ENCODE assay signal across 20 cellular contexts in genomic region chr6:2913621-2914317, GRCh38. TPM values are rescaled to one million over a fixed set of nuclear protein-coding genes. Genes with fewer than 3 reads are reported as not detected.
DNase-seq lines count a peak whose midpoint lies in the region; TF ChIP-seq lines count a peak whose summit lies in the region.
"Had no signal": no experiment of that assay in that cellular context is flagged by ENCODE, and none has a peak within 500 bp of the region (broad histone marks: within the 10 kb centered on the region; RNA-seq: fewer than 3 reads in every experiment).

No MANE protein-coding gene starts in this region.

- TF ChIP-seq EP300 in SK-N-SH (IDR thresholded peaks at IDR 0.05; ENCODE audit: borderline replicate concordance in 1 of 2, low read depth in 1 of 2, low read length in 1 of 2), result no peak

- H3K4me1 ChIP-seq in H9 (ENCODE audit: insufficient read depth, low read length), result peaks cover 10% of the 10 kb centered on the region; the same call in 1 of the 2 replicates
- H3K4me1 ChIP-seq in NT2/D1 (ENCODE audit: insufficient read depth, insufficient read length), result peaks cover 12% of the 10 kb centered on the region
- peaks cover 5 to 8% of the 10 kb centered on the region in 2 experiments for H3K4me1 ChIP-seq in trophoblast cell (ENCODE audit: control insufficient read depth in 1 of 2, insufficient read depth in 2 of 2, low read length in 2 of 2)
- H3K4me1 ChIP-seq in colonic mucosa, result no peaks in the 10 kb centered on the region
- H3K4me1 ChIP-seq in SK-N-SH (ENCODE audit: control insufficient read depth in 1 of 2, insufficient read depth in 2 of 2, low read depth in 1 of 2, low read length in 1 of 2), result peaks cover 0 to 8% of the 10 kb centered on the region in 2 experiments; a peak in 1 of 4 replicates

- no peak overlapping the region for H3K4me3 Mint-ChIP-seq in H9

- H3K9ac ChIP-seq in H9 (ENCODE audit: extremely low read depth, insufficient read length, low read length) (no peak overlapping the region), NT2/D1 (ENCODE audit: insufficient read length, low read depth) (peak overlapping the region; percentile 3), trophoblast cell (ENCODE audit: low read length) (no peak overlapping the region), colonic mucosa (ENCODE audit: low read depth in 2 of 2, low read length in 2 of 2) (no peak overlapping the region), SK-N-SH (no peak overlapping the region)

- no peaks in the 10 kb centered on the region for H3K27me3 Mint-ChIP-seq in H9 (ENCODE audit: low read depth)

- no CpG with 5 or more reads among the region's 11 CpGs for WGBS in H9 (ENCODE audit: extremely low coverage, insufficient read length, low lambda C conversion rate)
- no CpG with 5 or more reads among the region's 11 CpGs for WGBS in trophoblast cell (ENCODE audit: extremely low coverage, insufficient coverage, insufficient read length)
- 78% methylated on average over 10 of the region's 11 CpGs for WGBS in SK-N-SH (ENCODE audit: low lambda C conversion rate)

- H3K36me3 ChIP-seq in NT2/D1 (ENCODE audit: insufficient read depth, insufficient read length, low read length) (no peaks in the 10 kb centered on the region), trophoblast cell (ENCODE audit: control insufficient read depth in 1 of 2, insufficient read depth in 2 of 2, low read length in 2 of 2) (no peaks in the 10 kb centered on the region), colonic mucosa (no peaks in the 10 kb centered on the region), SK-N-SH (replicated peaks in 1 of 2; ENCODE audit: control insufficient read depth in 1 of 2, insufficient read depth in 2 of 2, low read length in 1 of 2) (no peaks in the 10 kb centered on the region)
- H3K36me3 ChIP-seq: SJCRH30 had no signal

- POLR2A ChIA-PET in SK-N-SH (lab: Yijun Ruan, JAX), result interaction anchor here (0.6 kb wide), 1 partner anchor 36 kb away, joined by 3 read pairs; no protein-coding TSS in a partner anchor

- peak overlapping the region; percentile 17 to 72 (median 53); a peak in 2 of 7 replicates for H3K27ac Mint-ChIP-seq in H9

- intact Hi-C loops in colonic mucosa (cut with DNase I), result loop anchor here (5.0 kb wide), 2 partner anchors 66 to 121 kb away; no protein-coding TSS in a partner anchor

- H3K79me2 ChIP-seq in H9 (ENCODE audit: insufficient read depth, low read length) (no peaks in the 10 kb centered on the region), trophoblast cell (ENCODE audit: control insufficient read depth, insufficient read depth, low read length, poor library complexity) (no peaks in the 10 kb centered on the region), SK-N-SH (ENCODE audit: insufficient read depth) (no peaks in the 10 kb centered on the region)

- no peak overlapping the region for H2BK15ac ChIP-seq in H9 (ENCODE audit: low read depth, low read length)

- H2AK5ac ChIP-seq in H9 (ENCODE audit: insufficient read length, low read length) (no peak overlapping the region), trophoblast cell (ENCODE audit: low read length) (no peak overlapping the region)

- no peak overlapping the region for H4K12ac ChIP-seq in trophoblast cell (ENCODE audit: low read depth, low read length)

- H3K18ac ChIP-seq in H9 (ENCODE audit: insufficient read length, low read depth, low read length) (no peak overlapping the region), trophoblast cell (ENCODE audit: low read length) (no peak overlapping the region)

- H3K4me2 ChIP-seq in H9 (ENCODE audit: insufficient read depth, insufficient read length, low read length) (no peak overlapping the region), trophoblast cell (ENCODE audit: low read length) (no peak overlapping the region), SK-N-SH (no peak overlapping the region)
- H3K4me2 ChIP-seq: PC-9 had no signal

- H4K91ac ChIP-seq in H9 (ENCODE audit: insufficient read length, low read depth, low read length), result no peak overlapping the region
- peak overlapping the region; percentile 67 for H4K91ac ChIP-seq in trophoblast cell (ENCODE audit: low read depth, low read length)

- no peak overlapping the region for H2AFZ ChIP-seq in H9 (ENCODE audit: low read length)
- no peak overlapping the region for H2AFZ ChIP-seq in trophoblast cell (ENCODE audit: insufficient read depth, low read length, poor library complexity)
- no peak overlapping the region for H2AFZ ChIP-seq in SK-N-SH (ENCODE audit: low read depth)
- H2AFZ ChIP-seq: PC-9 had no signal

- no peaks in the 10 kb centered on the region for H3K9me3 ChIP-seq in H9 (ENCODE audit: control insufficient read depth, low read depth, low read length)
- H3K9me3 ChIP-seq in NT2/D1 (ENCODE audit: insufficient read depth, low read length), result no peaks in the 10 kb centered on the region
- H3K9me3 ChIP-seq in trophoblast cell (ENCODE audit: insufficient read depth, low read depth, low read length), result no peaks in the 10 kb centered on the region
- H3K9me3 ChIP-seq in colonic mucosa, result no peaks in the 10 kb centered on the region
- no peaks in the 10 kb centered on the region for H3K9me3 ChIP-seq in SK-N-SH
- H3K9me3 ChIP-seq: SJCRH30 had no signal

- H3K27ac ChIP-seq in H9 (ENCODE audit: insufficient read length, low read depth, low read length) (no peak overlapping the region), trophoblast cell (ENCODE audit: low read depth, low read length) (no peak overlapping the region), colonic mucosa (no peak overlapping the region), SK-N-SH (ENCODE audit: low read depth in 2 of 2, low read length in 1 of 2) (no peak overlapping the region)
- H3K27ac ChIP-seq: PC-9, SJCRH30 had no signal

- no peaks in the 10 kb centered on the region for H3K9me2 ChIP-seq in SK-N-SH

- H4K20me1 ChIP-seq in H9 (ENCODE audit: control insufficient read depth, insufficient read depth, insufficient read length) (no peaks in the 10 kb centered on the region), SK-N-SH (ENCODE audit: insufficient read depth) (no peaks in the 10 kb centered on the region)

- no peak overlapping the region for H3T11ph ChIP-seq in H9 (ENCODE audit: low read length)

- H3K56ac ChIP-seq in H9 (ENCODE audit: insufficient read length, low read depth, low read length), result no peak overlapping the region

- no peak for TF ChIP-seq CTCF in H9 (conservative IDR thresholded peaks at IDR 0.05)
- no peak for TF ChIP-seq CTCF in colonic mucosa (IDR thresholded peaks at IDR 0.05)
- TF ChIP-seq CTCF in SK-N-SH (IDR thresholded peaks at IDR 0.05), result no peak

- H3K36me3 Mint-ChIP-seq in H9 (ENCODE audit: insufficient read depth in 1 of 3, low read depth in 3 of 3), result no peaks in the 10 kb centered on the region; a peak in 1 of 7 replicates

- no peak overlapping the region for H2BK20ac ChIP-seq in H9 (ENCODE audit: low read depth, low read length, poor library complexity, severe bottlenecking)

- peak; percentile 29 for DNase-seq in H9
- no peak for DNase-seq in NT2/D1 (ENCODE audit: low read depth, low spot score)
- DNase-seq in islet precursor cell, result peak; percentile 43
- DNase-seq in trophoblast cell, result peak; percentile 49 to 64
- DNase-seq in colonic mucosa, result no peak
- no peak for DNase-seq in SK-N-SH
- DNase-seq in activated CD8-positive, alpha-beta memory T cell treated with anti-CD3 and anti-CD28 coated beads for 24 hours, result no peak
- DNase-seq: ACHN, AML-193, COR-L47, DMS153, EL, GOT3, KBM-7, NCI-H1417 treated with DMSO at 0.1 percent for 48 hours, NCI-H2029 treated with DMSO at 0.1 percent for 48 hours, NCI-H510A treated with DMSO at 0.1 percent for 48 hours, NCI-H82, PC-9 had no signal

- H4K5ac ChIP-seq in H9 (ENCODE audit: insufficient read length, low read depth, low read length), result no peak overlapping the region

- no peaks in the 10 kb centered on the region for H3F3A ChIP-seq in SK-N-SH (replicated peaks; ENCODE audit: insufficient read depth)

- H3K4me1 Mint-ChIP-seq in H9, result peaks cover 63 to 75% of the 10 kb centered on the region in 2 experiments

- H3K4ac ChIP-seq in H9 (ENCODE audit: low read depth, low read length), result no peak overlapping the region
- H3K4ac ChIP-seq in trophoblast cell (ENCODE audit: low read depth, low read length), result no peak overlapping the region

- H3K79me1 ChIP-seq in H9 (ENCODE audit: insufficient read depth, low read depth, low read length, poor library complexity, severe bottlenecking), result no peaks in the 10 kb centered on the region
- peaks cover 7% of the 10 kb centered on the region for H3K79me1 ChIP-seq in trophoblast cell (ENCODE audit: low read length)

- no peak overlapping the region for H2BK12ac ChIP-seq in H9 (ENCODE audit: insufficient read length, low read depth, low read length)
- H2BK12ac ChIP-seq in trophoblast cell (ENCODE audit: low read length), result peak overlapping the region; percentile 26

- no peaks in the 10 kb centered on the region for H3K23me2 ChIP-seq in H9 (ENCODE audit: insufficient read length, low read depth, low read length, poor library complexity, severe bottlenecking)

- no peak for TF ChIP-seq RAD21 in SK-N-SH (IDR thresholded peaks at IDR 0.05; ENCODE audit: low read length)

- H3K23ac ChIP-seq in H9 (ENCODE audit: insufficient read length, low read depth, low read length) (no peak overlapping the region), trophoblast cell (ENCODE audit: low read length) (no peak overlapping the region)

- H3K14ac ChIP-seq in H9 (ENCODE audit: insufficient read depth, low read length), result no peak overlapping the region
- no peak overlapping the region for H3K14ac ChIP-seq in trophoblast cell (ENCODE audit: low read length)

- H2BK120ac ChIP-seq in H9 (ENCODE audit: low read depth, low read length, poor library complexity, severe bottlenecking) (no peak overlapping the region), trophoblast cell (ENCODE audit: insufficient read depth, low read length, poor library complexity) (peak overlapping the region; percentile 54)

- CTCF ChIA-PET in SK-N-SH (lab: Yijun Ruan, JAX), result interaction anchor here (1.1 to 3.9 kb wide), 5 partner anchors 18 to 68 kb away, joined by 3 to 24 read pairs (median 7); no protein-coding TSS in a partner anchor

- H3K9me3 Mint-ChIP-seq in H9, result peaks cover 0 to 2% of the 10 kb centered on the region in 2 experiments; a peak in 1 of 5 replicates

- H4K8ac ChIP-seq in H9 (replicated peaks; ENCODE audit: insufficient read length, low read depth, low read length) (no peak overlapping the region), trophoblast cell (ENCODE audit: low read depth, low read length) (no peak overlapping the region)

- H2BK5ac ChIP-seq in H9 (ENCODE audit: insufficient read length, low read length), result no peak overlapping the region
- H2BK5ac ChIP-seq in trophoblast cell (ENCODE audit: low read depth, low read length, poor library complexity), result no peak overlapping the region

- H3K4me3 ChIP-seq in NT2/D1 (ENCODE audit: insufficient read length, low read depth) (no peak overlapping the region), trophoblast cell (ENCODE audit: low read depth, low read length) (no peak overlapping the region), colonic mucosa (no peak overlapping the region), SK-N-SH (ENCODE audit: low read depth in 2 of 2, low read length in 1 of 2) (no peak overlapping the region)
- H3K4me3 ChIP-seq: PC-9, SJCRH30 had no signal

- H3K27me3 ChIP-seq in H9 (ENCODE audit: insufficient read depth, low read length) (no peaks in the 10 kb centered on the region), NT2/D1 (ENCODE audit: insufficient read depth, insufficient read length) (no peaks in the 10 kb centered on the region), trophoblast cell (ENCODE audit: insufficient read depth, low read length) (no peaks in the 10 kb centered on the region), colonic mucosa (no peaks in the 10 kb centered on the region), SK-N-SH (ENCODE audit: insufficient read depth) (no peaks in the 10 kb centered on the region; the same call in 1 of the 2 replicates)
- H3K27me3 ChIP-seq: SJCRH30 had no signal

RNA-seq across cellular contexts. Expression of gene SERPINB9, which starts 10.7 kb away (rescaled TPM):
- total RNA-seq in H9 (2021) (382 and 390 TPM in 2 replicates), colonic mucosa (1 to 10 TPM; 5.5 to 6.5 TPM)
- 414 and 460 TPM in 2 replicates for polyA plus RNA-seq in trophoblast cell (2013)
- polyA plus RNA-seq in SK-N-SH (2012; rRNA removed), result 0.19 and 0.28 TPM in 2 replicates
- 0.19 and 0.24 TPM in 2 replicates for polyA plus RNA-seq in SK-N-SH (2012; cell fraction: cytosol; rRNA removed)
- polyA plus RNA-seq in SK-N-SH (2012; cell fraction: nucleus; rRNA removed), result 0.19 and 0.23 TPM in 2 replicates

RNA-seq across cellular contexts. Expression of gene SERPINB6, which starts 57.6 kb away (rescaled TPM):
- total RNA-seq in H9 (2021), result 39.0 and 40.6 TPM in 2 replicates
- polyA plus RNA-seq in trophoblast cell (2013), result 72.6 and 74.8 TPM in 2 replicates
- total RNA-seq in colonic mucosa, result 100 to 1,000 TPM; 139 to 285 TPM
- 102 and 111 TPM in 2 replicates for polyA plus RNA-seq in SK-N-SH (2012; rRNA removed)
- polyA plus RNA-seq in SK-N-SH (2012; cell fraction: cytosol; rRNA removed), result 109 TPM in 2 replicates
- polyA plus RNA-seq in SK-N-SH (2012; cell fraction: nucleus; rRNA removed), result 123 and 128 TPM in 2 replicates

Comparison
In these comparisons a context has a peak if more than half of its experiments do, and no peak if none do; other contexts are left out.
1. DNase-seq: peak in H9 (single experiment), islet precursor cell (single experiment) and trophoblast cell (2 of 2); none in NT2/D1 (single experiment), colonic mucosa (single experiment), SK-N-SH (single experiment) and activated CD8-positive, alpha-beta memory T cell treated with anti-CD3 and anti-CD28 coated beads for 24 hours (single experiment).
2. RNA of gene SERPINB9, which starts 10.7 kb away (total RNA-seq): 382 to 390 TPM in H9; 5.5 to 6.5 TPM in colonic mucosa; every median in the first group is over 10 times any median in the second.